1 cellular context compared by ENCODE assay signal in genomic region chr1:51729156-51729823, GRCh38.
A peak's percentile ranks its signal among the peaks of the same experiment; 100 is the strongest.
TF ChIP-seq lines count a peak whose summit lies in the region.

No MANE protein-coding gene starts in this region.

TF ChIP-seq in HepG2, 621 proteins besides CTCF, POLR2A, EP300 and RAD21 (continued from another document and continues in another):
- TF ChIP-seq, protein P1, sequence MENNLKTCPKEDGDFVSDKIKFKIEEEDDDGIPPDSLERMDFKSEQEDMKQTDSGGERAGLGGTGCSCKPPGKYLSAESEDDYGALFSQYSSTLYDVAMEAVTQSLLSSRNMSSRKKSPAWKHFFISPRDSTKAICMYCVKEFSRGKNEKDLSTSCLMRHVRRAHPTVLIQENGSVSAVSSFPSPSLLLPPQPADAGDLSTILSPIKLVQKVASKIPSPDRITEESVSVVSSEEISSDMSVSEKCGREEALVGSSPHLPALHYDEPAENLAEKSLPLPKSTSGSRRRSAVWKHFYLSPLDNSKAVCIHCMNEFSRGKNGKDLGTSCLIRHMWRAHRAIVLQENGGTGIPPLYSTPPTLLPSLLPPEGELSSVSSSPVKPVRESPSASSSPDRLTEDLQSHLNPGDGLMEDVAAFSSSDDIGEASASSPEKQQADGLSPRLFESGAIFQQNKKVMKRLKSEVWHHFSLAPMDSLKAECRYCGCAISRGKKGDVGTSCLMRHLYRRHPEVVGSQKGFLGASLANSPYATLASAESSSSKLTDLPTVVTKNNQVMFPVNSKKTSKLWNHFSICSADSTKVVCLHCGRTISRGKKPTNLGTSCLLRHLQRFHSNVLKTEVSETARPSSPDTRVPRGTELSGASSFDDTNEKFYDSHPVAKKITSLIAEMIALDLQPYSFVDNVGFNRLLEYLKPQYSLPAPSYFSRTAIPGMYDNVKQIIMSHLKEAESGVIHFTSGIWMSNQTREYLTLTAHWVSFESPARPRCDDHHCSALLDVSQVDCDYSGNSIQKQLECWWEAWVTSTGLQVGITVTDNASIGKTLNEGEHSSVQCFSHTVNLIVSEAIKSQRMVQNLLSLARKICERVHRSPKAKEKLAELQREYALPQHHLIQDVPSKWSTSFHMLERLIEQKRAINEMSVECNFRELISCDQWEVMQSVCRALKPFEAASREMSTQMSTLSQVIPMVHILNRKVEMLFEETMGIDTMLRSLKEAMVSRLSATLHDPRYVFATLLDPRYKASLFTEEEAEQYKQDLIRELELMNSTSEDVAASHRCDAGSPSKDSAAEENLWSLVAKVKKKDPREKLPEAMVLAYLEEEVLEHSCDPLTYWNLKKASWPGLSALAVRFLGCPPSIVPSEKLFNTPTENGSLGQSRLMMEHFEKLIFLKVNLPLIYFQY (CRISPR knock-in tag; IDR thresholded peaks at IDR 0.05; ENCODE audit: borderline replicate concordance), result no peak; the same call in 1 of the 2 replicates
- TF ChIP-seq ZNF709 (CRISPR knock-in tag; IDR thresholded peaks at IDR 0.05) (peak; percentile 64), HNRNPLL (IDR thresholded peaks at IDR 0.05; ENCODE audit: low read depth, low read length, poor library complexity, severe bottlenecking) (peak; percentile 85), FLYWCH1 (CRISPR knock-in tag; IDR thresholded peaks at IDR 0.05) (no peak), NFIB (CRISPR knock-in tag; IDR thresholded peaks at IDR 0.05; ENCODE audit: borderline replicate concordance) (no peak), ZNF672 (CRISPR knock-in tag; IDR thresholded peaks at IDR 0.05) (no peak), SRY (CRISPR knock-in tag; IDR thresholded peaks at IDR 0.05) (no peak), ZNF460 (CRISPR knock-in tag; IDR thresholded peaks at IDR 0.05; ENCODE audit: borderline replicate concordance) (no peak), ZNF3 (CRISPR knock-in tag; IDR thresholded peaks at IDR 0.05) (no peak), NFE2L1 (CRISPR knock-in tag; IDR thresholded peaks at IDR 0.05; ENCODE audit: borderline replicate concordance) (no peak), MAFG (CRISPR knock-in tag; IDR thresholded peaks at IDR 0.05) (no peak), PBX3 (CRISPR knock-in tag; IDR thresholded peaks at IDR 0.05; ENCODE audit: borderline replicate concordance) (no peak), MYPOP (CRISPR knock-in tag; IDR thresholded peaks at IDR 0.05) (peak; percentile 82), PAWR (CRISPR knock-in tag; IDR thresholded peaks at IDR 0.05; ENCODE audit: borderline replicate concordance) (no peak), KLF15 (CRISPR knock-in tag; IDR thresholded peaks at IDR 0.05; ENCODE audit: borderline replicate concordance) (no peak), CEBPB (IDR thresholded peaks at IDR 0.05; ENCODE audit: borderline replicate concordance, low read depth, low read length) (no peak), MTF2 (CRISPR knock-in tag; IDR thresholded peaks at IDR 0.05; ENCODE audit: borderline replicate concordance) (no peak), SNAPC2 (CRISPR knock-in tag; IDR thresholded peaks at IDR 0.05) (no peak), ZNF660 (CRISPR knock-in tag; IDR thresholded peaks at IDR 0.05; ENCODE audit: borderline replicate concordance, low read depth) (no peak), KLF9 (CRISPR knock-in tag; IDR thresholded peaks at IDR 0.05; ENCODE audit: low read depth) (no peak), ZEB1 (IDR thresholded peaks at IDR 0.05; ENCODE audit: insufficient replicate concordance, low read depth) (no peak), ZNF766 (CRISPR knock-in tag; IDR thresholded peaks at IDR 0.05; ENCODE audit: borderline replicate concordance) (no peak), CCDC6 (CRISPR knock-in tag; IDR thresholded peaks at IDR 0.05) (peak; percentile 59; the same call in 1 of the 2 replicates), SRSF4 (IDR thresholded peaks at IDR 0.05; ENCODE audit: low read depth, low read length, poor library complexity, severe bottlenecking) (no peak), ZNF317 (CRISPR knock-in tag; IDR thresholded peaks at IDR 0.05) (no peak), ZNF607 (CRISPR knock-in tag; IDR thresholded peaks at IDR 0.05; ENCODE audit: borderline replicate concordance) (no peak), SMARCE1 (IDR thresholded peaks at IDR 0.05; ENCODE audit: borderline replicate concordance) (no peak), ZNF17 (CRISPR knock-in tag; IDR thresholded peaks at IDR 0.05) (no peak), ZNF564 (CRISPR knock-in tag; IDR thresholded peaks at IDR 0.05) (no peak)
- TF ChIP-seq, protein P2, sequence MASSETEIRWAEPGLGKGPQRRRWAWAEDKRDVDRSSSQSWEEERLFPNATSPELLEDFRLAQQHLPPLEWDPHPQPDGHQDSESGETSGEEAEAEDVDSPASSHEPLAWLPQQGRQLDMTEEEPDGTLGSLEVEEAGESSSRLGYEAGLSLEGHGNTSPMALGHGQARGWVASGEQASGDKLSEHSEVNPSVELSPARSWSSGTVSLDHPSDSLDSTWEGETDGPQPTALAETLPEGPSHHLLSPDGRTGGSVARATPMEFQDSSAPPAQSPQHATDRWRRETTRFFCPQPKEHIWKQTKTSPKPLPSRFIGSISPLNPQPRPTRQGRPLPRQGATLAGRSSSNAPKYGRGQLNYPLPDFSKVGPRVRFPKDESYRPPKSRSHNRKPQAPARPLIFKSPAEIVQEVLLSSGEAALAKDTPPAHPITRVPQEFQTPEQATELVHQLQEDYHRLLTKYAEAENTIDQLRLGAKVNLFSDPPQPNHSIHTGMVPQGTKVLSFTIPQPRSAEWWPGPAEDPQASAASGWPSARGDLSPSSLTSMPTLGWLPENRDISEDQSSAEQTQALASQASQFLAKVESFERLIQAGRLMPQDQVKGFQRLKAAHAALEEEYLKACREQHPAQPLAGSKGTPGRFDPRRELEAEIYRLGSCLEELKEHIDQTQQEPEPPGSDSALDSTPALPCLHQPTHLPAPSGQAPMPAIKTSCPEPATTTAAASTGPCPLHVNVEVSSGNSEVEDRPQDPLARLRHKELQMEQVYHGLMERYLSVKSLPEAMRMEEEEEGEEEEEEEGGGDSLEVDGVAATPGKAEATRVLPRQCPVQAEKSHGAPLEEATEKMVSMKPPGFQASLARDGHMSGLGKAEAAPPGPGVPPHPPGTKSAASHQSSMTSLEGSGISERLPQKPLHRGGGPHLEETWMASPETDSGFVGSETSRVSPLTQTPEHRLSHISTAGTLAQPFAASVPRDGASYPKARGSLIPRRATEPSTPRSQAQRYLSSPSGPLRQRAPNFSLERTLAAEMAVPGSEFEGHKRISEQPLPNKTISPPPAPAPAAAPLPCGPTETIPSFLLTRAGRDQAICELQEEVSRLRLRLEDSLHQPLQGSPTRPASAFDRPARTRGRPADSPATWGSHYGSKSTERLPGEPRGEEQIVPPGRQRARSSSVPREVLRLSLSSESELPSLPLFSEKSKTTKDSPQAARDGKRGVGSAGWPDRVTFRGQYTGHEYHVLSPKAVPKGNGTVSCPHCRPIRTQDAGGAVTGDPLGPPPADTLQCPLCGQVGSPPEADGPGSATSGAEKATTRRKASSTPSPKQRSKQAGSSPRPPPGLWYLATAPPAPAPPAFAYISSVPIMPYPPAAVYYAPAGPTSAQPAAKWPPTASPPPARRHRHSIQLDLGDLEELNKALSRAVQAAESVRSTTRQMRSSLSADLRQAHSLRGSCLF (CRISPR knock-in tag; IDR thresholded peaks at IDR 0.05; ENCODE audit: borderline replicate concordance), result no peak
- TF ChIP-seq, protein P3, sequence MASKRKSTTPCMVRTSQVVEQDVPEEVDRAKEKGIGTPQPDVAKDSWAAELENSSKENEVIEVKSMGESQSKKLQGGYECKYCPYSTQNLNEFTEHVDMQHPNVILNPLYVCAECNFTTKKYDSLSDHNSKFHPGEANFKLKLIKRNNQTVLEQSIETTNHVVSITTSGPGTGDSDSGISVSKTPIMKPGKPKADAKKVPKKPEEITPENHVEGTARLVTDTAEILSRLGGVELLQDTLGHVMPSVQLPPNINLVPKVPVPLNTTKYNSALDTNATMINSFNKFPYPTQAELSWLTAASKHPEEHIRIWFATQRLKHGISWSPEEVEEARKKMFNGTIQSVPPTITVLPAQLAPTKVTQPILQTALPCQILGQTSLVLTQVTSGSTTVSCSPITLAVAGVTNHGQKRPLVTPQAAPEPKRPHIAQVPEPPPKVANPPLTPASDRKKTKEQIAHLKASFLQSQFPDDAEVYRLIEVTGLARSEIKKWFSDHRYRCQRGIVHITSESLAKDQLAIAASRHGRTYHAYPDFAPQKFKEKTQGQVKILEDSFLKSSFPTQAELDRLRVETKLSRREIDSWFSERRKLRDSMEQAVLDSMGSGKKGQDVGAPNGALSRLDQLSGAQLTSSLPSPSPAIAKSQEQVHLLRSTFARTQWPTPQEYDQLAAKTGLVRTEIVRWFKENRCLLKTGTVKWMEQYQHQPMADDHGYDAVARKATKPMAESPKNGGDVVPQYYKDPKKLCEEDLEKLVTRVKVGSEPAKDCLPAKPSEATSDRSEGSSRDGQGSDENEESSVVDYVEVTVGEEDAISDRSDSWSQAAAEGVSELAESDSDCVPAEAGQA (IDR thresholded peaks at IDR 0.05; ENCODE audit: low read depth), result 0 out of 2 replicates have a peak, but pooled peaks have one; percentile 43
- TF ChIP-seq, protein P3 (CRISPR knock-in tag; IDR thresholded peaks at IDR 0.05; ENCODE audit: borderline replicate concordance), result no peak
- TF ChIP-seq, protein P4, sequence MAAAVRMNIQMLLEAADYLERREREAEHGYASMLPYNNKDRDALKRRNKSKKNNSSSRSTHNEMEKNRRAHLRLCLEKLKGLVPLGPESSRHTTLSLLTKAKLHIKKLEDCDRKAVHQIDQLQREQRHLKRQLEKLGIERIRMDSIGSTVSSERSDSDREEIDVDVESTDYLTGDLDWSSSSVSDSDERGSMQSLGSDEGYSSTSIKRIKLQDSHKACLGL (CRISPR knock-in tag; IDR thresholded peaks at IDR 0.05), result no peak
- TF ChIP-seq, protein P5, sequence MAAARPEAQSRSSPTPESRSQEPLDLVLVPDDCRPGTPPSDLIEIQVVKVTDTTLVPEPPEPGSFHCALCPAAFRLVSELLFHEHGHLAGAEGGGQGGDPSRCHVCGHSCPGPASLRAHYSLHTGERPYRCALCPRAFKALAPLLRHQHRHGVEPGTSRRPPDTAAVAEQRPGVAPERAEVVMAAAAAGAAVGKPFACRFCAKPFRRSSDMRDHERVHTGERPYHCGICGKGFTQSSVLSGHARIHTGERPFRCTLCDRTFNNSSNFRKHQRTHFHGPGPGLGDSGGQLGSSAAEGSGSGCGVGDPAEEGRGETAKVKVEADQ (CRISPR knock-in tag; IDR thresholded peaks at IDR 0.05; ENCODE audit: borderline replicate concordance), result no peak
- TF ChIP-seq, protein P6, sequence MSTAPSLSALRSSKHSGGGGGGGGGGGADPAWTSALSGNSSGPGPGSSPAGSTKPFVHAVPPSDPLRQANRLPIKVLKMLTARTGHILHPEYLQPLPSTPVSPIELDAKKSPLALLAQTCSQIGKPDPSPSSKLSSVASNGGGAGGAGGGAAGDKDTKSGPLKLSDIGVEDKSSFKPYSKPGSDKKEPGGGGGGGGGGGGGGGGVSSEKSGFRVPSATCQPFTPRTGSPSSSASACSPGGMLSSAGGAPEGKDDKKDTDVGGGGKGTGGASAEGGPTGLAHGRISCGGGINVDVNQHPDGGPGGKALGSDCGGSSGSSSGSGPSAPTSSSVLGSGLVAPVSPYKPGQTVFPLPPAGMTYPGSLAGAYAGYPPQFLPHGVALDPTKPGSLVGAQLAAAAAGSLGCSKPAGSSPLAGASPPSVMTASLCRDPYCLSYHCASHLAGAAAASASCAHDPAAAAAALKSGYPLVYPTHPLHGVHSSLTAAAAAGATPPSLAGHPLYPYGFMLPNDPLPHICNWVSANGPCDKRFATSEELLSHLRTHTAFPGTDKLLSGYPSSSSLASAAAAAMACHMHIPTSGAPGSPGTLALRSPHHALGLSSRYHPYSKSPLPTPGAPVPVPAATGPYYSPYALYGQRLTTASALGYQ (CRISPR knock-in tag; IDR thresholded peaks at IDR 0.05), result 0 out of 2 replicates have a peak, but pooled peaks have one; percentile 1
- TF ChIP-seq, protein P7, sequence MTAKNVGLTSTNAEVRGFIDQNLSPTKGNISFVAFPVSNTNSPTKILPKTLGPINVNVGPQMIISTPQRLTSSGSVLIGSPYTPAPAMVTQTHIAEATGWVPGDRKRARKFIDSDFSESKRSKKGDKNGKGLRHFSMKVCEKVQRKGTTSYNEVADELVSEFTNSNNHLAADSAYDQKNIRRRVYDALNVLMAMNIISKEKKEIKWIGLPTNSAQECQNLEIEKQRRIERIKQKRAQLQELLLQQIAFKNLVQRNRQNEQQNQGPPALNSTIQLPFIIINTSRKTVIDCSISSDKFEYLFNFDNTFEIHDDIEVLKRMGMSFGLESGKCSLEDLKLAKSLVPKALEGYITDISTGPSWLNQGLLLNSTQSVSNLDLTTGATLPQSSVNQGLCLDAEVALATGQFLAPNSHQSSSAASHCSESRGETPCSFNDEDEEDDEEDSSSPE (CRISPR knock-in tag; IDR thresholded peaks at IDR 0.05), result peak; percentile 64
